ENCODE assay signal across 1 cellular context in genomic region chr11:2693851-2694261, GRCh38.
TF ChIP-seq lines count a peak whose summit lies in the region.

No MANE protein-coding gene starts in this region.

TF ChIP-seq in GM12878, 131 proteins besides CTCF, POLR2A, EP300 and RAD21:
- TF ChIP-seq MEF2B (IDR thresholded peaks at IDR 0.05; ENCODE audit: partially characterized antibody, poor library complexity, severe bottlenecking), result no peak
- TF ChIP-seq NFYA (IDR thresholded peaks at IDR 0.05; ENCODE audit: borderline replicate concordance, low read depth, low read length), result no peak
- no peak for TF ChIP-seq ASH2L (IDR thresholded peaks at IDR 0.05; ENCODE audit: borderline replicate concordance, low read depth)
- TF ChIP-seq PAX8 (IDR thresholded peaks at IDR 0.05), result no peak
- TF ChIP-seq IRF4 (IDR thresholded peaks at IDR 0.05; ENCODE audit: low read depth, low read length), result no peak
- TF ChIP-seq TAF1 (IDR thresholded peaks at IDR 0.05; ENCODE audit: borderline replicate concordance, low read depth, low read length), result no peak
- TF ChIP-seq NFXL1 (IDR thresholded peaks at IDR 0.05; ENCODE audit: borderline replicate concordance), result no peak
- TF ChIP-seq GATAD2B (conservative IDR thresholded peaks at IDR 0.05; ENCODE audit: low read depth), result no peak
- no peak for TF ChIP-seq SMAD1 (IDR thresholded peaks at IDR 0.05; ENCODE audit: low read depth, partially characterized antibody)
- TF ChIP-seq YY1 (IDR thresholded peaks at IDR 0.05; ENCODE audit: low read depth, low read length), result no peak
- TF ChIP-seq EZH2 (IDR thresholded peaks at IDR 0.05; ENCODE audit: borderline replicate concordance, control insufficient read depth, low read depth, low read length), result no peak
- no peak for TF ChIP-seq CHD4 (IDR thresholded peaks at IDR 0.05)
- no peak for TF ChIP-seq KDM1A (IDR thresholded peaks at IDR 0.05; ENCODE audit: borderline replicate concordance)
- no peak for TF ChIP-seq SRF (IDR thresholded peaks at IDR 0.05; ENCODE audit: low read depth in 2 of 2, low read length in 2 of 2)
- TF ChIP-seq USF1 (IDR thresholded peaks at IDR 0.05; ENCODE audit: borderline replicate concordance, extremely low read length, insufficient read depth, low read depth, low read length), result no peak
- TF ChIP-seq PAX5 (IDR thresholded peaks at IDR 0.05; ENCODE audit: borderline replicate concordance, low read depth, low read length), result no peak
- TF ChIP-seq, protein P1, sequence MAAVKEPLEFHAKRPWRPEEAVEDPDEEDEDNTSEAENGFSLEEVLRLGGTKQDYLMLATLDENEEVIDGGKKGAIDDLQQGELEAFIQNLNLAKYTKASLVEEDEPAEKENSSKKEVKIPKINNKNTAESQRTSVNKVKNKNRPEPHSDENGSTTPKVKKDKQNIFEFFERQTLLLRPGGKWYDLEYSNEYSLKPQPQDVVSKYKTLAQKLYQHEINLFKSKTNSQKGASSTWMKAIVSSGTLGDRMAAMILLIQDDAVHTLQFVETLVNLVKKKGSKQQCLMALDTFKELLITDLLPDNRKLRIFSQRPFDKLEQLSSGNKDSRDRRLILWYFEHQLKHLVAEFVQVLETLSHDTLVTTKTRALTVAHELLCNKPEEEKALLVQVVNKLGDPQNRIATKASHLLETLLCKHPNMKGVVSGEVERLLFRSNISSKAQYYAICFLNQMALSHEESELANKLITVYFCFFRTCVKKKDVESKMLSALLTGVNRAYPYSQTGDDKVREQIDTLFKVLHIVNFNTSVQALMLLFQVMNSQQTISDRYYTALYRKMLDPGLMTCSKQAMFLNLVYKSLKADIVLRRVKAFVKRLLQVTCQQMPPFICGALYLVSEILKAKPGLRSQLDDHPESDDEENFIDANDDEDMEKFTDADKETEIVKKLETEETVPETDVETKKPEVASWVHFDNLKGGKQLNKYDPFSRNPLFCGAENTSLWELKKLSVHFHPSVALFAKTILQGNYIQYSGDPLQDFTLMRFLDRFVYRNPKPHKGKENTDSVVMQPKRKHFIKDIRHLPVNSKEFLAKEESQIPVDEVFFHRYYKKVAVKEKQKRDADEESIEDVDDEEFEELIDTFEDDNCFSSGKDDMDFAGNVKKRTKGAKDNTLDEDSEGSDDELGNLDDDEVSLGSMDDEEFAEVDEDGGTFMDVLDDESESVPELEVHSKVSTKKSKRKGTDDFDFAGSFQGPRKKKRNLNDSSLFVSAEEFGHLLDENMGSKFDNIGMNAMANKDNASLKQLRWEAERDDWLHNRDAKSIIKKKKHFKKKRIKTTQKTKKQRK (IDR thresholded peaks at IDR 0.05; ENCODE audit: low read depth, low read length), result no peak
- no peak for TF ChIP-seq ZZZ3 (IDR thresholded peaks at IDR 0.05; ENCODE audit: control insufficient read depth, insufficient read length, low read depth)
- TF ChIP-seq RBBP5 (conservative IDR thresholded peaks at IDR 0.05), result no peak
